ENCODE assay signal across 11 cellular contexts in genomic region chr16:46949216-46949892, GRCh38. TPM values are rescaled to one million over a fixed set of nuclear protein-coding genes. Genes with fewer than 3 reads are reported as not detected.
DNase-seq lines count a peak whose midpoint lies in the region; ATAC-seq and TF ChIP-seq lines count a peak whose summit lies in the region.
"Had no signal": no experiment of that assay in that cellular context is flagged by ENCODE, and none has a peak within 500 bp of the region (broad histone marks: within the 10 kb centered on the region; RNA-seq: fewer than 3 reads in every experiment).

No MANE protein-coding gene starts in this region.

- peak; percentile 40 to 51 for DNase-seq in activated T-cell treated with anti-CD3 and anti-CD28 coated beads, Interleukin-2, amount 50 U/mL, for 48 hours
- peak; percentile 18 for DNase-seq in renal cortical epithelial cell (ENCODE audit: low read depth)
- no peak for DNase-seq in GM20000 (ENCODE audit: low spot score)
- DNase-seq: Calu3; central memory CD4-positive, alpha-beta T cell; immature natural killer cell; NCI-H1092 had no signal

- ATAC-seq in GM18867 (IDR thresholded peaks at IDR 0.05; ENCODE audit: unreplicated experiment) (peak; percentile 42), HG02938 (IDR thresholded peaks at IDR 0.05; ENCODE audit: unreplicated experiment) (peak; percentile 54), HG02588 (IDR thresholded peaks at IDR 0.05; ENCODE audit: unreplicated experiment) (no peak), HG03457 (IDR thresholded peaks at IDR 0.05; ENCODE audit: unreplicated experiment) (no peak)

- no peak for TF ChIP-seq CTCF in GM20000 (IDR thresholded peaks at IDR 0.05; ENCODE audit: extremely low read depth, missing control alignments)

RNA-seq across cellular contexts. Expression of gene DNAJA2, which starts 24.1 kb away (rescaled TPM):
- 95.7 and 136 TPM in 2 replicates for total RNA-seq in renal cortical epithelial cell

Comparison
In these comparisons a context has a peak if more than half of its experiments do, and no peak if none do; other contexts are left out.
1. ATAC-seq: peak in GM18867 (single experiment) and HG02938 (single experiment); none in HG02588 (single experiment) and HG03457 (single experiment).